8 cellular contexts compared by ENCODE assay signal in genomic region chrX:136168929-136169735, GRCh38. TPM values are rescaled to one million over a fixed set of nuclear protein-coding genes. Genes with fewer than 3 reads are reported as not detected.
A peak's percentile ranks its signal among the peaks of the same experiment; 100 is the strongest.
DNase-seq lines count a peak whose midpoint lies in the region; ATAC-seq and TF ChIP-seq lines count a peak whose summit lies in the region.

No MANE protein-coding gene starts in this region.

- 26 to 42% methylated on average over 17 of the region's 17 CpGs for WGBS in lung, 2 donors

- DNase-seq in NCI-H2081 (lab: John Stamatoyannopoulos, UW) (peak; percentile 49 to 81), dermis microvascular lymphatic vessel endothelial cell (ENCODE audit: low read depth in 2 of 2) (peak; percentile 96 to 97), lung (ENCODE audit: low spot score) (no peak), progenitor cell of endocrine pancreas (ENCODE audit: low spot score, unreplicated experiment) (no peak)
- DNase-seq in stimulated activated CD4-positive, alpha-beta T cell treated with anti-CD3 and anti-CD28 coated beads, Interleukin-15, amount 100 ng/mL, for 24 hours, result no peak
- DNase-seq in activated naive CD4-positive, alpha-beta T cell treated with anti-CD3 and anti-CD28 coated beads, Interleukin-2, amount 50 U/mL, for 16 hours, result no peak

- H3K27ac ChIP-seq in ACC112 (ENCODE audit: low read depth, low read length) (peak overlapping the region; percentile 90), lung (ENCODE audit: low read depth in 1 of 2, low read length in 1 of 2) (peak overlapping the region; percentile 86)

- H3K27me3 Mint-ChIP-seq in progenitor cell of endocrine pancreas, result no peaks in the 10 kb centered on the region

- no peaks in the 10 kb centered on the region for H3K9me3 Mint-ChIP-seq in progenitor cell of endocrine pancreas (ENCODE audit: low read depth)

- H2AFZ ChIP-seq in ACC112 (ENCODE audit: low read length, unreplicated experiment), result no peak overlapping the region

- no peaks in the 10 kb centered on the region for H3K36me3 ChIP-seq in ACC112 (ENCODE audit: insufficient read depth, low read length)
- H3K36me3 ChIP-seq in lung (ENCODE audit: control insufficient read depth in 2 of 2, insufficient read depth in 2 of 2, low read length in 2 of 2), result no peaks in the 10 kb centered on the region

- TF ChIP-seq CTCF in lung (IDR thresholded peaks at IDR 0.05; ENCODE audit: control extremely low read depth, extremely low read depth), result no peak
- no peak for TF ChIP-seq CTCF in progenitor cell of endocrine pancreas (IDR thresholded peaks at IDR 0.05; ENCODE audit: unreplicated experiment)

- no peak overlapping the region for H3K27ac Mint-ChIP-seq in progenitor cell of endocrine pancreas

- H3K79me2 ChIP-seq in ACC112 (ENCODE audit: control insufficient read depth, insufficient read depth, low read length, unreplicated experiment), result peaks cover 21% of the 10 kb centered on the region

- no peak overlapping the region for H3K4me3 Mint-ChIP-seq in progenitor cell of endocrine pancreas (ENCODE audit: low read depth)

- peak; percentile 53 for ATAC-seq in lung (ENCODE audit: insufficient read depth, low FRiP score)
- no peak for ATAC-seq in GM19351 (IDR thresholded peaks at IDR 0.05; ENCODE audit: unreplicated experiment)

- H3K27me3 ChIP-seq in ACC112 (ENCODE audit: insufficient read depth, low read length) (no peaks in the 10 kb centered on the region), lung (ENCODE audit: control insufficient read depth, insufficient read depth) (no peaks in the 10 kb centered on the region)

- H3K4me3 ChIP-seq in ACC112 (ENCODE audit: low read depth, low read length) (peak overlapping the region; percentile 39; the same call in 1 of the 2 replicates), lung (no peak overlapping the region)

- no peaks in the 10 kb centered on the region for H3K36me3 Mint-ChIP-seq in progenitor cell of endocrine pancreas (ENCODE audit: insufficient read depth)

- H3K4me1 ChIP-seq in ACC112 (ENCODE audit: control insufficient read depth, insufficient read depth, low read length, unreplicated experiment) (peaks cover 39% of the 10 kb centered on the region), lung (ENCODE audit: control insufficient read depth in 2 of 2, insufficient read depth in 2 of 2, low read length in 2 of 2) (peaks cover 3 to 5% of the 10 kb centered on the region in 2 donors)

- peaks cover 2% of the 10 kb centered on the region for H3K4me1 Mint-ChIP-seq in progenitor cell of endocrine pancreas (ENCODE audit: low read depth)

- no peaks in the 10 kb centered on the region for H3K9me3 ChIP-seq in lung (ENCODE audit: control insufficient read depth in 2 of 2, insufficient read depth in 1 of 2, low read length in 1 of 2)

RNA-seq across cellular contexts. Expression of gene FHL1, which starts 21.8 kb away (rescaled TPM):
- 90.6 and 148 TPM in 2 replicates for total RNA-seq in dermis microvascular lymphatic vessel endothelial cell
- 100 to 1,000 TPM; 210 to 313 TPM for total RNA-seq in lung
- polyA plus RNA-seq in lung, result 10 to 100 TPM; 49.6 to 90.5 TPM
- total RNA-seq in progenitor cell of endocrine pancreas, result 2.8 and 3.0 TPM in 2 replicates

Comparison
In these comparisons a context has a peak if more than half of its experiments do, and no peak if none do; other contexts are left out.
1. DNase-seq: peak in NCI-H2081 (2 of 2) and dermis microvascular lymphatic vessel endothelial cell (2 of 2); none in lung (single experiment), stimulated activated CD4-positive, alpha-beta T cell treated with anti-CD3 and anti-CD28 coated beads, Interleukin-15, amount 100 ng/mL, for 24 hours (single experiment), activated naive CD4-positive, alpha-beta T cell treated with anti-CD3 and anti-CD28 coated beads, Interleukin-2, amount 50 U/mL, for 16 hours (single experiment) and progenitor cell of endocrine pancreas (single experiment).
2. RNA of gene FHL1, which starts 21.8 kb away (total RNA-seq): 210 to 313 TPM in lung and 90.6 to 148 TPM in dermis microvascular lymphatic vessel endothelial cell; 2.8 to 3.0 TPM in progenitor cell of endocrine pancreas; every median in the first group is over 10 times any median in the second.